8 cellular contexts compared by ENCODE assay signal in the genomic region with DNA sequence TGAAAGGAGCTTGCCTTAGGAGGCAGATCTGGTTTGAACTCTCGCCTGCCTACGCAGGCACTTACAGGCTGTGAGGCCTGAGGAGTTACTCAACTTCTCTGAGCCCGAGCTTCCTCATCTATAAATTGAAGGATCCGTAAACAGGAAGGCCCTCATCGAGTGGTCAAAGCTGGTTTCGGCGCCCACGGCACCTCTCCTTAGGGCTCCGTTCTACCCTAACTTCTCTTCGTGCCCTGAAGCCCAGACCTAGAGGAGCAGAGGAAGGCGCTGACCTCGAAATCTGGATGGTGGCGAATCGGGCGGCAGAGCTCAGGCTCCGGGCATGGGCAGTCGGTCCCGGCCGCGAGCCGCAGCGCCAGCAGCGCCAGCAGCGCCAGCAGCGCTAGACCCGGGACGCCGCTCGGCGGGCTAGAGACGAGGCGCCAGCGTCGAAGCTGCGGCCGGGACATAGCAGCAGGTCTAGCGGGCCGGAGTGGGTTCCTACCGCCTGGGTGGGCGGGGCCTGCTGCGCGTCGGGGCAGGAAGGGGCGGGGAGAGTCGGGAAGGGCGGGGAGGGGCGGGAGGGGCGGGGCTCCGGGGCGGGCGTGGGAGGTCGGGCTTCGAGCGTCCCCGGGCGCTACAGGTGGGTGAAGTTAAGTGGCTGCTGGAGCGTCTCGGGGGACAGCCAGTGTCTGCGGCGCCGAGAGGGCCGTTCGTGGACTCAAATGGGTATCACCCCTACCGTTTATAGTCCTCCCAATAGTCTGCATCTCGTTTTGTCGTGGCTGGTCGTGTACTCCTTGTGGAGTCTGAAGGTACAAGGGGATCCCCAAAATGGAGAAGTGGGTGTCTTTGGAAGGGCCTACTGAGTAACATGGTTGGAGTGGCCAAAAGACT. TPM values are rescaled to one million over a fixed set of nuclear protein-coding genes. Genes with fewer than 3 reads are reported as not detected.
DNase-seq lines count a peak whose midpoint lies in the region; TF ChIP-seq lines count a peak whose summit lies in the region.

A gene with protein sequence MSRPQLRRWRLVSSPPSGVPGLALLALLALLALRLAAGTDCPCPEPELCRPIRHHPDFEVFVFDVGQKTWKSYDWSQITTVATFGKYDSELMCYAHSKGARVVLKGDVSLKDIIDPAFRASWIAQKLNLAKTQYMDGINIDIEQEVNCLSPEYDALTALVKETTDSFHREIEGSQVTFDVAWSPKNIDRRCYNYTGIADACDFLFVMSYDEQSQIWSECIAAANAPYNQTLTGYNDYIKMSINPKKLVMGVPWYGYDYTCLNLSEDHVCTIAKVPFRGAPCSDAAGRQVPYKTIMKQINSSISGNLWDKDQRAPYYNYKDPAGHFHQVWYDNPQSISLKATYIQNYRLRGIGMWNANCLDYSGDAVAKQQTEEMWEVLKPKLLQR (minus strand): TSS at position 474 of the 876 bp plus-strand sequence. CDS start 25 bp downstream, at position 449.

- H3K9me3 Mint-ChIP-seq in nephron = no peaks in the 10 kb centered on the region
- H3K9me3 Mint-ChIP-seq in stimulated activated naive CD8-positive, alpha-beta T cell treated with anti-CD3 and anti-CD28 coated beads, Interleukin-15, Interleukin-2, amounts not matched to agents 100 ng/mL and 50 ng/mL, for 24 hours = peaks cover 4% of the 10 kb centered on the region

- no peak for TF ChIP-seq CTCF in fibroblast of the aortic adventitia (IDR thresholded peaks at IDR 0.05; ENCODE audit: insufficient read depth, low read length)
- no peak for TF ChIP-seq CTCF in nephron (IDR thresholded peaks at IDR 0.05; ENCODE audit: unreplicated experiment in 3 of 3)

- peak within 1 kb of the TSS; percentile 96 to 98 (median 97) for H3K4me3 Mint-ChIP-seq in nephron
- peak within 1 kb of the TSS; percentile 95 for H3K4me3 Mint-ChIP-seq in stimulated activated naive CD8-positive, alpha-beta T cell treated with anti-CD3 and anti-CD28 coated beads, Interleukin-15, Interleukin-2, amounts not matched to agents 100 ng/mL and 50 ng/mL, for 24 hours

- DNase-seq in EL (peak; percentile 86), GOT3 (lab: John Stamatoyannopoulos, UW) (peak; percentile 9), LHCN-M2 (ENCODE audit: low read depth) (peak; percentile 79), fibroblast of the aortic adventitia (ENCODE audit: low read depth) (peak; percentile 81)
- peak; percentile 93 for DNase-seq in activated effector memory CD4-positive, alpha-beta T cell treated with anti-CD3 and anti-CD28 coated beads, Interleukin-2, amount 50 U/mL, for 16 hours

- peaks cover 3% of the 10 kb centered on the region for H3K27me3 Mint-ChIP-seq in nephron (ENCODE audit: low read depth)
- H3K27me3 Mint-ChIP-seq in stimulated activated naive CD8-positive, alpha-beta T cell treated with anti-CD3 and anti-CD28 coated beads, Interleukin-15, Interleukin-2, amounts not matched to agents 100 ng/mL and 50 ng/mL, for 24 hours = no peaks in the 10 kb centered on the region

- H3K27ac Mint-ChIP-seq in nephron = peak within 1 kb of the TSS; percentile 92 to 99 (median 98)
- H3K27ac Mint-ChIP-seq in stimulated activated naive CD8-positive, alpha-beta T cell treated with anti-CD3 and anti-CD28 coated beads, Interleukin-15, Interleukin-2, amounts not matched to agents 100 ng/mL and 50 ng/mL, for 24 hours = peak within 1 kb of the TSS; percentile 99

- peak within 1 kb of the TSS; percentile 86 for H3K4me3 ChIP-seq in fibroblast of the aortic adventitia (ENCODE audit: low read depth, low read length)

- peak; percentile 90 for TF ChIP-seq POLR2A in Raji (IDR thresholded peaks at IDR 0.05; ENCODE audit: insufficient read depth, low read depth, low read length)

- peaks cover 28% of the 10 kb centered on the region for H3K4me1 Mint-ChIP-seq in nephron
- H3K4me1 Mint-ChIP-seq in stimulated activated naive CD8-positive, alpha-beta T cell treated with anti-CD3 and anti-CD28 coated beads, Interleukin-15, Interleukin-2, amounts not matched to agents 100 ng/mL and 50 ng/mL, for 24 hours (ENCODE audit: low read depth) = peaks cover 47% of the 10 kb centered on the region

- peaks cover 14% of the 10 kb centered on the region for H3K36me3 Mint-ChIP-seq in nephron (ENCODE audit: low read depth)
- peaks cover 30% of the 10 kb centered on the region for H3K36me3 Mint-ChIP-seq in stimulated activated naive CD8-positive, alpha-beta T cell treated with anti-CD3 and anti-CD28 coated beads, Interleukin-15, Interleukin-2, amounts not matched to agents 100 ng/mL and 50 ng/mL, for 24 hours (ENCODE audit: low read depth)

RNA-seq across cellular contexts. Expression of the gene that starts here (rescaled TPM):
- total RNA-seq in LHCN-M2 (2014; rRNA removed) (7.1 and 9.6 TPM in 2 replicates), fibroblast of the aortic adventitia (ENCODE audit: low replicate concordance) (14.5 and 23.0 TPM in 2 replicates)
- 7.5 TPM for polyA plus RNA-seq in LHCN-M2 (2012)

Comparison
In these comparisons a context has a peak if more than half of its experiments do, and no peak if none do; other contexts are left out.
1. Peak in every context shown above with its lines: DNase-seq and H3K4me3 ChIP-seq.
2. DNase-seq: peak in every context shown above with its lines; median percentile 93 in activated effector memory CD4-positive, alpha-beta T cell treated with anti-CD3 and anti-CD28 coated beads, Interleukin-2, amount 50 U/mL, for 16 hours; 86 in EL; 81 in fibroblast of the aortic adventitia; 79 in LHCN-M2; 9 in GOT3.